ENCODE assay signal across 9 cellular contexts in the genomic region with DNA sequence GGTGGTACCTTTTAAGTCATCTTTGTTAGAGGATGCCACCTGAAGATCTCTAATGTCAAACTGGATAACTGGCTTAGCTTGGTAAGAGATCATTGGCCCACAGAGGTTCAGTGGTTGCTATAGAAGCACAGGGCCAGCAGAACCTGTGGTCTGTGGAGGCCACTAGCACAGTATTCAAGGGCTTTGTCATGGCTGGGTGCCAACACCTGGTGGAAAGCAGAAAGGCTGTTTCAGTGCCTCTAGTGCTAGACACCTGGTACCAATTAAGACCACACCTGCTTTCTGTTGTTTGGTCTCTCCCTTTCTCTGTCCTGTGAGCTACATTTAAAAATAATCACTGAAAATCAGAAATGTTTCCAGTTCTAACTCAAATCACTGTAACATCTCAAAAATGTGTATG. TPM values are rescaled to one million over a fixed set of nuclear protein-coding genes. Genes with fewer than 3 reads are reported as not detected.
DNase-seq lines count a peak whose midpoint lies in the region; ATAC-seq and TF ChIP-seq lines count a peak whose summit lies in the region.
"Had no signal": no experiment of that assay in that cellular context is flagged by ENCODE, and none has a peak within 500 bp of the region (broad histone marks: within the 10 kb centered on the region; RNA-seq: fewer than 3 reads in every experiment).

No MANE protein-coding gene starts in this region.

- no peak overlapping the region for H3K27ac Mint-ChIP-seq in glutamatergic neuron (ENCODE audit: unreplicated experiment)
- H3K27ac Mint-ChIP-seq: brain had no signal

- no peaks in the 10 kb centered on the region for H3K27me3 Mint-ChIP-seq in glutamatergic neuron (ENCODE audit: unreplicated experiment)

- ATAC-seq in GM18909 (IDR thresholded peaks at IDR 0.05; ENCODE audit: poor library complexity, unreplicated experiment) (peak; percentile 94), HG02678 (IDR thresholded peaks at IDR 0.05; ENCODE audit: unreplicated experiment) (peak; percentile 96)

- no peak for TF ChIP-seq CTCF in glutamatergic neuron (IDR thresholded peaks at IDR 0.05; ENCODE audit: partially characterized antibody, unreplicated experiment)

- no peak overlapping the region for H3K4me3 Mint-ChIP-seq in glutamatergic neuron (ENCODE audit: unreplicated experiment)
- H3K4me3 Mint-ChIP-seq: brain had no signal

- no peaks in the 10 kb centered on the region for H3K9me3 Mint-ChIP-seq in glutamatergic neuron (ENCODE audit: unreplicated experiment)
- H3K9me3 Mint-ChIP-seq: brain had no signal

- no peaks in the 10 kb centered on the region for H3K36me3 Mint-ChIP-seq in glutamatergic neuron (ENCODE audit: unreplicated experiment)
- H3K36me3 Mint-ChIP-seq: brain had no signal

- no peaks in the 10 kb centered on the region for H3K4me1 Mint-ChIP-seq in glutamatergic neuron (ENCODE audit: low read depth, unreplicated experiment)

- DNase-seq in NCI-H1436 (lab: John Stamatoyannopoulos, UW) = peak; percentile 97
- DNase-seq in cerebellum (ENCODE audit: low spot score) = peak; percentile 51
- DNase-seq in inferior parietal cortex (ENCODE audit: extremely low spot score) = no peak
- DNase-seq in glutamatergic neuron = no peak
- DNase-seq in T-helper 9 cell = no peak
- DNase-seq in UCSD-AML1 (lab: John Stamatoyannopoulos, UW; ENCODE audit: unreplicated experiment) = no peak

RNA-seq across cellular contexts. Expression of a gene that starts 10.0 kb away (rescaled TPM):
- total RNA-seq in cerebellum (19.6 TPM), glutamatergic neuron (ENCODE audit: unreplicated experiment) (3.0 TPM)

Comparison
In these comparisons a context has a peak if more than half of its experiments do, and no peak if none do; other contexts are left out.
1. DNase-seq: peak in NCI-H1436 (single experiment) and cerebellum (single experiment); none in inferior parietal cortex (single experiment), glutamatergic neuron (single experiment), T-helper 9 cell (single experiment) and UCSD-AML1 (single experiment).